9 cellular contexts compared by ENCODE assay signal in the genomic region with DNA sequence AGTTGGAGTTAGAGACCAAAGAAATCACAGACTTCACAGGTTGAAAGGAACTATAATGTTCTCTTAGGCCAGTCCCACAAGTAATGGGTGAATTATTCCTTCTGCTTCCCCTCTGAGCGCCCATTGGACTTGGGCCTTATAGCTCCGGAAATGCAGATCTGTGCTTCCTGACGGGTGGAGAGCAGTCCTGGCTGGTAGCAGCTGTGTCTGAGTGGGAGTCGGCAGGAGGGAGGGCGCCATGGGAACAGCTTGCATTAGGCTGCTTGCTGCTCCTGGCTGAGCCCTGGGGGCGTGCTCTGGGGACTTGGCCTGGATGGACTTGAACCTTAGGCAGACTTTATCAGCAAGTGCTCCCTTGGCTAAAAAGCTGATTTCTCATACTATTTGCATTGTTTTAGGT. TPM values are rescaled to one million over a fixed set of nuclear protein-coding genes. Genes with fewer than 3 reads are reported as not detected.
DNase-seq lines count a peak whose midpoint lies in the region; ATAC-seq and TF ChIP-seq lines count a peak whose summit lies in the region.
"Had no signal": no experiment of that assay in that cellular context is flagged by ENCODE, and none has a peak within 500 bp of the region (broad histone marks: within the 10 kb centered on the region; RNA-seq: fewer than 3 reads in every experiment).

No MANE protein-coding gene starts in this region.

- H3K4me3 ChIP-seq in SJCRH30 (no peak overlapping the region), right cardiac atrium (ENCODE audit: low read length) (no peak overlapping the region), upper lobe of right lung (no peak overlapping the region)
- H3K4me3 ChIP-seq: adrenal gland had no signal

- H3K9me3 ChIP-seq in SJCRH30 (replicated peaks) (no peaks in the 10 kb centered on the region), right cardiac atrium (ENCODE audit: control insufficient read depth, low read length) (no peaks in the 10 kb centered on the region), upper lobe of right lung (no peaks in the 10 kb centered on the region)
- H3K9me3 ChIP-seq: adrenal gland had no signal

- 20% methylated on average over 6 of the region's 6 CpGs for WGBS in right cardiac atrium

- DNase-seq in NCI-H526 (lab: John Stamatoyannopoulos, UW) (peak; percentile 38 to 70), NCI-H526 treated with DMSO at 0.1 percent for 48 hours (lab: John Stamatoyannopoulos, UW) (no peak), SJCRH30 (peak; percentile 77 to 82), right cardiac atrium (peak; percentile 60 to 88 (median 86)), upper lobe of right lung (no peak), mucosa of gallbladder (ENCODE audit: low spot score) (no peak), immature natural killer cell (no peak)
- DNase-seq in stimulated activated naive B cell treated with anti-CD40 and anti-IgM and Interleukin-4, amounts not matched to agents 10 μg/mL and 1 μg/mL and 100 μg/mL, for 72 hours = no peak

- no peaks in the 10 kb centered on the region for H3K27me3 Mint-ChIP-seq in stimulated activated naive B cell treated with anti-CD40 and anti-IgM and Interleukin-4, amounts not matched to agents 10 μg/mL and 1 μg/mL and 100 μg/mL, for 72 hours
- peaks cover 0 to 3% (median 2%) of the 10 kb centered on the region in 3 donors for H3K27me3 Mint-ChIP-seq in immature natural killer cell (ENCODE audit: low read depth in 3 of 3)

- H3K36me3 ChIP-seq in SJCRH30 (no peaks in the 10 kb centered on the region), upper lobe of right lung (no peaks in the 10 kb centered on the region)
- H3K36me3 ChIP-seq: adrenal gland had no signal

- no peaks in the 10 kb centered on the region for H3K4me1 Mint-ChIP-seq in stimulated activated naive B cell treated with anti-CD40 and anti-IgM and Interleukin-4, amounts not matched to agents 10 μg/mL and 1 μg/mL and 100 μg/mL, for 72 hours
- no peaks in the 10 kb centered on the region for H3K4me1 Mint-ChIP-seq in immature natural killer cell

- peak; percentile 92 to 94 for ATAC-seq in right cardiac atrium
- ATAC-seq in upper lobe of right lung = peak; percentile 56
- ATAC-seq in stimulated activated naive B cell treated with anti-CD40 and anti-IgM and Interleukin-4, amounts not matched to agents 10 μg/mL and 1 μg/mL and 100 μg/mL, for 72 hours (replicated peaks) = no peak

- H3K4me1 ChIP-seq in SJCRH30 (no peaks in the 10 kb centered on the region), right cardiac atrium (ENCODE audit: control insufficient read depth, insufficient read depth, low read length) (no peaks in the 10 kb centered on the region), upper lobe of right lung (no peaks in the 10 kb centered on the region)
- H3K4me1 ChIP-seq: adrenal gland had no signal

- no peaks in the 10 kb centered on the region for H3K36me3 Mint-ChIP-seq in stimulated activated naive B cell treated with anti-CD40 and anti-IgM and Interleukin-4, amounts not matched to agents 10 μg/mL and 1 μg/mL and 100 μg/mL, for 72 hours
- H3K36me3 Mint-ChIP-seq in immature natural killer cell = no peaks in the 10 kb centered on the region

- no peak for TF ChIP-seq CTCF in upper lobe of right lung (IDR thresholded peaks at IDR 0.05)

- H3K9me3 Mint-ChIP-seq in stimulated activated naive B cell treated with anti-CD40 and anti-IgM and Interleukin-4, amounts not matched to agents 10 μg/mL and 1 μg/mL and 100 μg/mL, for 72 hours = peaks cover 0 to 2% of the 10 kb centered on the region in 2 donors
- no peaks in the 10 kb centered on the region for H3K9me3 Mint-ChIP-seq in immature natural killer cell

- no peak overlapping the region for H3K4me3 Mint-ChIP-seq in stimulated activated naive B cell treated with anti-CD40 and anti-IgM and Interleukin-4, amounts not matched to agents 10 μg/mL and 1 μg/mL and 100 μg/mL, for 72 hours
- H3K4me3 Mint-ChIP-seq in immature natural killer cell = no peak overlapping the region

- H3K27me3 ChIP-seq in SJCRH30 (no peaks in the 10 kb centered on the region), right cardiac atrium (ENCODE audit: control insufficient read depth, insufficient read depth) (no peaks in the 10 kb centered on the region), upper lobe of right lung (no peaks in the 10 kb centered on the region)
- H3K27me3 ChIP-seq: adrenal gland had no signal

- intact Hi-C loops in right cardiac atrium (cut with DNase I) = no loop called here
- intact Hi-C loops in upper lobe of right lung (cut with DNase I) = no loop called here

- H3K27ac Mint-ChIP-seq in stimulated activated naive B cell treated with anti-CD40 and anti-IgM and Interleukin-4, amounts not matched to agents 10 μg/mL and 1 μg/mL and 100 μg/mL, for 72 hours = no peak overlapping the region
- H3K27ac Mint-ChIP-seq in immature natural killer cell = no peak overlapping the region

- peak overlapping the region; percentile 8; the same call in 1 of the 2 replicates for H3K27ac ChIP-seq in SJCRH30
- H3K27ac ChIP-seq in right cardiac atrium (ENCODE audit: low read length) = no peak overlapping the region
- no peak overlapping the region for H3K27ac ChIP-seq in upper lobe of right lung
- H3K27ac ChIP-seq: adrenal gland had no signal

RNA-seq across cellular contexts. Expression of a gene that starts 18.4 kb away (rescaled TPM):
- total RNA-seq in SJCRH30 (2014; rRNA removed; shearing (Covaris generic)) = 67.6 and 71.1 TPM in 2 replicates
- total RNA-seq in right cardiac atrium = 10 to 100 TPM; 24.0 to 27.2 (median 25.2) TPM
- 7.5 TPM for polyA plus RNA-seq in right cardiac atrium
- total RNA-seq in upper lobe of right lung = 33.5 TPM
- total RNA-seq in mucosa of gallbladder = 28.5 TPM
- polyA plus RNA-seq in immature natural killer cell = 1 to 10 TPM; 2.0 to 7.0 (median 2.6) TPM

Comparison
In these comparisons a context has a peak if more than half of its experiments do, and no peak if none do; other contexts are left out.
1. DNase-seq: peak in NCI-H526 (2 of 2), SJCRH30 (2 of 2) and right cardiac atrium (3 of 3); none in NCI-H526 treated with DMSO at 0.1 percent for 48 hours (single experiment), upper lobe of right lung (single experiment), stimulated activated naive B cell treated with anti-CD40 and anti-IgM and Interleukin-4, amounts not matched to agents 10 μg/mL and 1 μg/mL and 100 μg/mL, for 72 hours (single experiment), mucosa of gallbladder (single experiment) and immature natural killer cell (0 of 3).
2. ATAC-seq: peak in right cardiac atrium (2 of 2) and upper lobe of right lung (single experiment); none in stimulated activated naive B cell treated with anti-CD40 and anti-IgM and Interleukin-4, amounts not matched to agents 10 μg/mL and 1 μg/mL and 100 μg/mL, for 72 hours (0 of 2).